Comparison of ENCODE assay signal across 8 cellular contexts in genomic region chr4:16196482-16197393, GRCh38. TPM values are rescaled to one million over a fixed set of nuclear protein-coding genes. Genes with fewer than 3 reads are reported as not detected.
A peak's percentile ranks its signal among the peaks of the same experiment; 100 is the strongest.
DNase-seq lines count a peak whose midpoint lies in the region; ATAC-seq and TF ChIP-seq lines count a peak whose summit lies in the region.

No MANE protein-coding gene starts in this region.

- H3K27ac Mint-ChIP-seq in activated T-cell treated with anti-CD3 and anti-CD28 coated beads, Interleukin-2, amount 50 U/mL, for 24 hours, result peak overlapping the region; percentile 3
- peak overlapping the region; percentile 33 for H3K27ac Mint-ChIP-seq in WTC11

- no peak overlapping the region for H3K4me3 Mint-ChIP-seq in activated T-cell treated with anti-CD3 and anti-CD28 coated beads, Interleukin-2, amount 50 U/mL, for 24 hours
- H3K4me3 Mint-ChIP-seq in WTC11, result no peak overlapping the region

- H3K4me1 ChIP-seq in left ventricle myocardium inferior, result peaks cover 74% of the 10 kb centered on the region

- H3K9me3 ChIP-seq in left ventricle myocardium inferior (replicated peaks), result no peaks in the 10 kb centered on the region

- peaks cover 10% of the 10 kb centered on the region for H3K36me3 ChIP-seq in left ventricle myocardium inferior

- peak overlapping the region; percentile 46 for H3K4me3 ChIP-seq in left ventricle myocardium inferior

- POLR2A ChIA-PET in WTC11 (lab: Charles Lee), result interaction anchor here (0.7 kb wide), 1 partner anchor 113 kb away, joined by 3 read pairs; the partner anchor contains the start of gene PROM1

- H3K9me3 Mint-ChIP-seq in activated T-cell treated with anti-CD3 and anti-CD28 coated beads, Interleukin-2, amount 50 U/mL, for 24 hours, result no peaks in the 10 kb centered on the region
- no peaks in the 10 kb centered on the region for H3K9me3 Mint-ChIP-seq in WTC11

- DNase-seq in activated T-cell treated with anti-CD3 and anti-CD28 coated beads, Interleukin-2, amount 50 U/mL, for 24 hours, result no peak
- DNase-seq in activated T-cell treated with anti-CD3 and anti-CD28 coated beads for 4 hours, result no peak
- DNase-seq in HPDE6-E6E7 (ENCODE audit: extremely low spot score), result peak; percentile 47
- no peak for DNase-seq in WTC11 (ENCODE audit: low spot score)
- no peak for DNase-seq in left ventricle myocardium inferior
- no peak for DNase-seq in sciatic nerve (ENCODE audit: low spot score)
- DNase-seq in NCI-H1694 (lab: John Stamatoyannopoulos, UW), result no peak
- DNase-seq in activated gamma-delta T cell treated with Interleukin-2 at 50 U/mL for 16 hours, result no peak

- H3K36me3 Mint-ChIP-seq in activated T-cell treated with anti-CD3 and anti-CD28 coated beads, Interleukin-2, amount 50 U/mL, for 24 hours (ENCODE audit: low read depth), result peaks cover 72% of the 10 kb centered on the region
- no peaks in the 10 kb centered on the region for H3K36me3 Mint-ChIP-seq in WTC11

- intact Hi-C loops in left ventricle myocardium inferior (cut with micrococcal nuclease), result loop anchor here (5.0 kb wide), 2 partner anchors 66 to 169 kb away; no protein-coding TSS in a partner anchor
- intact Hi-C loops in sciatic nerve (cut with DNase I), result loop anchor here (5.0 kb wide), 1 partner anchor 159 kb away; no protein-coding TSS in a partner anchor

- H3K27me3 ChIP-seq in left ventricle myocardium inferior (ENCODE audit: low read depth), result no peaks in the 10 kb centered on the region

- peaks cover 32% of the 10 kb centered on the region for H3K4me1 Mint-ChIP-seq in activated T-cell treated with anti-CD3 and anti-CD28 coated beads, Interleukin-2, amount 50 U/mL, for 24 hours (ENCODE audit: low read depth)
- H3K4me1 Mint-ChIP-seq in WTC11, result peaks cover 31% of the 10 kb centered on the region

- no peaks in the 10 kb centered on the region for H3K27me3 Mint-ChIP-seq in activated T-cell treated with anti-CD3 and anti-CD28 coated beads, Interleukin-2, amount 50 U/mL, for 24 hours
- no peaks in the 10 kb centered on the region for H3K27me3 Mint-ChIP-seq in WTC11 (ENCODE audit: low read depth)

- ATAC-seq in WTC11 (peak; percentile 98), sciatic nerve (peak; percentile 89)

- TF ChIP-seq CTCF in WTC11 (IDR thresholded peaks at IDR 0.05), result no peak
- peak; percentile 58 for TF ChIP-seq CTCF in left ventricle myocardium inferior (IDR thresholded peaks at IDR 0.05; ENCODE audit: borderline replicate concordance)

- H3K27ac ChIP-seq in left ventricle myocardium inferior (replicated peaks), result peak overlapping the region; percentile 66

- CTCF ChIA-PET in WTC11 (lab: Charles Lee), result interaction anchor here (0.6 to 3.0 kb wide), 17 partner anchors 9 to 391 kb away, joined by 3 to 36 read pairs (median 6); partner anchors contain the start of gene PROM1

TF ChIP-seq in WTC11, 78 proteins besides CTCF, POLR2A, EP300 and RAD21:
- no peak for TF ChIP-seq HMGA2 (CRISPR knock-in tag; IDR thresholded peaks at IDR 0.05)
- TF ChIP-seq, protein P1, sequence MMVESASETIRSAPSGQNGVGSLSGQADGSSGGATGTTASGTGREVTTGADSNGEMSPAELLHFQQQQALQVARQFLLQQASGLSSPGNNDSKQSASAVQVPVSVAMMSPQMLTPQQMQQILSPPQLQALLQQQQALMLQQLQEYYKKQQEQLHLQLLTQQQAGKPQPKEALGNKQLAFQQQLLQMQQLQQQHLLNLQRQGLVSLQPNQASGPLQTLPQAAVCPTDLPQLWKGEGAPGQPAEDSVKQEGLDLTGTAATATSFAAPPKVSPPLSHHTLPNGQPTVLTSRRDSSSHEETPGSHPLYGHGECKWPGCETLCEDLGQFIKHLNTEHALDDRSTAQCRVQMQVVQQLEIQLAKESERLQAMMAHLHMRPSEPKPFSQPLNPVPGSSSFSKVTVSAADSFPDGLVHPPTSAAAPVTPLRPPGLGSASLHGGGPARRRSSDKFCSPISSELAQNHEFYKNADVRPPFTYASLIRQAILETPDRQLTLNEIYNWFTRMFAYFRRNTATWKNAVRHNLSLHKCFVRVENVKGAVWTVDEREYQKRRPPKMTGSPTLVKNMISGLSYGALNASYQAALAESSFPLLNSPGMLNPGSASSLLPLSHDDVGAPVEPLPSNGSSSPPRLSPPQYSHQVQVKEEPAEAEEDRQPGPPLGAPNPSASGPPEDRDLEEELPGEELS (CRISPR knock-in tag; IDR thresholded peaks at IDR 0.05), result peak; percentile 97

RNA-seq across cellular contexts. Expression of gene TAPT1, which starts 29.5 kb away (rescaled TPM):
- total RNA-seq in WTC11 (2021), result 10.4 to 12.4 TPM (median 10.6 TPM) in 3 replicates
- 35.3 TPM for total RNA-seq in left ventricle myocardium inferior
- 59.5 TPM for total RNA-seq in sciatic nerve
